Comparison of ENCODE assay signal across 17 cellular contexts in genomic region chr15:99985878-99986277, GRCh38.
"Had no signal": no experiment of that assay in that cellular context is flagged by ENCODE, and none has a peak within 500 bp of the region (broad histone marks: within the 10 kb centered on the region; RNA-seq: fewer than 3 reads in every experiment).

No MANE protein-coding gene starts in this region.

- H3K36me3 Mint-ChIP-seq: activated naive CD8-positive, alpha-beta T cell treated with anti-CD3 and anti-CD28 coated beads, Interleukin-2, amount 10 ng/mL, durations not matched to agents 7 days and 5 days had no signal

- H3K4me1 Mint-ChIP-seq: activated naive CD8-positive, alpha-beta T cell treated with anti-CD3 and anti-CD28 coated beads, Interleukin-2, amount 10 ng/mL, durations not matched to agents 7 days and 5 days had no signal

- H3K4me3 ChIP-seq: lung, mucosa of descending colon, right lobe of liver, spleen, uterus had no signal

- H3K27ac Mint-ChIP-seq: activated naive CD8-positive, alpha-beta T cell treated with anti-CD3 and anti-CD28 coated beads, Interleukin-2, amount 10 ng/mL, durations not matched to agents 7 days and 5 days; activated T-helper 1 cell treated with anti-CD3 and anti-CD28 coated beads, Interleukin-12 subunit alpha, Interleukin-12 subunit beta, Interleukin-2, Interleukin-4 antibody, amounts not matched to agents 30 ng/mL and 10 ng/mL and 1 ng/mL, durations not matched to agents 14 hours and 24 hours and 36 hours; T-cell had no signal

- ATAC-seq: mucosa of descending colon; naive thymus-derived CD8-positive, alpha-beta T cell; right lobe of liver; T-cell had no signal

- H3K4me3 Mint-ChIP-seq: activated naive CD8-positive, alpha-beta T cell treated with anti-CD3 and anti-CD28 coated beads, Interleukin-2, amount 10 ng/mL, durations not matched to agents 7 days and 5 days; activated T-helper 1 cell treated with anti-CD3 and anti-CD28 coated beads, Interleukin-12 subunit alpha, Interleukin-12 subunit beta, Interleukin-2, Interleukin-4 antibody, amounts not matched to agents 30 ng/mL and 10 ng/mL and 1 ng/mL, durations not matched to agents 14 hours and 24 hours and 36 hours; stimulated activated naive CD8-positive, alpha-beta T cell treated with anti-CD3 and anti-CD28 coated beads, Interleukin-15, amount 100 ng/mL, for 72 hours; T-cell had no signal

- H3K27ac ChIP-seq: epithelial cell of prostate, right lobe of liver, spleen, uterus had no signal

- H3K36me3 ChIP-seq: right lobe of liver, spleen, uterus had no signal

- H3K27me3 Mint-ChIP-seq: activated naive CD8-positive, alpha-beta T cell treated with anti-CD3 and anti-CD28 coated beads, Interleukin-2, amount 10 ng/mL, durations not matched to agents 7 days and 5 days; T-cell had no signal

- DNase-seq: activated CD4-positive, alpha-beta T cell treated with anti-CD3 and anti-CD28 coated beads, Interleukin-2, amount 50 U/mL, for 1 hour; activated CD8-positive, alpha-beta memory T cell treated with anti-CD3 and anti-CD28 coated beads for 24 hours; activated naive CD8-positive, alpha-beta T cell treated with anti-CD3 and anti-CD28 coated beads, Interleukin-2, amount 10 ng/mL, durations not matched to agents 7 days and 5 days; cerebellar nuclear complex; dermis blood vessel endothelial cell; mucosa of descending colon; naive thymus-derived CD8-positive, alpha-beta T cell; stimulated activated CD4-positive, alpha-beta T cell treated with anti-CD3 and anti-CD28 coated beads, Interleukin-1b, Interleukin-23, amount 100 ng/mL, for 48 hours; stimulated activated naive CD8-positive, alpha-beta T cell treated with anti-CD3 and anti-CD28 coated beads, Interleukin-15, amount 100 ng/mL, for 72 hours; T-cell; T-helper 9 cell; uterus had no signal

- H3K9me3 ChIP-seq: mucosa of descending colon, right lobe of liver, uterus had no signal

- H3K4me1 ChIP-seq: right lobe of liver, uterus had no signal

- H3K27me3 ChIP-seq: right lobe of liver, uterus had no signal
